In genomic region chr19:36488118-36488815, GRCh38 we compare ENCODE assay signal across 8 cellular contexts. TPM values are rescaled to one million over a fixed set of nuclear protein-coding genes. Genes with fewer than 3 reads are reported as not detected.
DNase-seq lines count a peak whose midpoint lies in the region; ATAC-seq and TF ChIP-seq lines count a peak whose summit lies in the region.

No MANE protein-coding gene starts in this region.

- H3K9me3 ChIP-seq in body of pancreas, result no peaks in the 10 kb centered on the region
- peaks cover 15% of the 10 kb centered on the region for H3K9me3 ChIP-seq in mesodermal cell (ENCODE audit: control insufficient read depth, low read length)

- peak overlapping the region in 1 of 2 donors; percentile 52 for H3K4me3 ChIP-seq in body of pancreas
- peak overlapping the region; percentile 70 for H3K4me3 ChIP-seq in mesodermal cell (ENCODE audit: extremely low read depth, insufficient read depth, low read length, poor library complexity, severe bottlenecking)

- WGBS in body of pancreas, 2 donors, result 46 to 47% methylated on average over 8 of the region's 8 CpGs
- 95 to 96% methylated on average over 2 to 4 of the region's 8 CpGs for WGBS in mesodermal cell (ENCODE audit: insufficient coverage in 2 of 2), 2 experiments

- H3K27ac ChIP-seq in body of pancreas (peak overlapping the region in 3 of 4 donors; percentile 82 to 92 (median 88)), mesodermal cell (ENCODE audit: low read depth, low read length, severe bottlenecking) (no peak overlapping the region)

- H3K27me3 ChIP-seq in body of pancreas, result no peaks in the 10 kb centered on the region

- no peak for TF ChIP-seq CTCF in body of pancreas (IDR thresholded peaks at IDR 0.05)

- H3K9me3 Mint-ChIP-seq in stimulated activated naive CD8-positive, alpha-beta T cell treated with anti-CD3 and anti-CD28 coated beads, Interleukin-15, Interleukin-2, amounts not matched to agents 100 ng/mL and 50 ng/mL, for 24 hours, result peaks cover 11% of the 10 kb centered on the region

- intact Hi-C loops in body of pancreas (cut with DNase I), result no loop called here

- ATAC-seq in stimulated activated naive CD8-positive, alpha-beta T cell treated with anti-CD3 and anti-CD28 coated beads, Interleukin-15, Interleukin-2, amounts not matched to agents 100 U/mL and 50 U/mL, for 24 hours, result no peak
- no peak for ATAC-seq in body of pancreas
- no peak for ATAC-seq in HG03196 (IDR thresholded peaks at IDR 0.05; ENCODE audit: unreplicated experiment)
- ATAC-seq in HG02798 (IDR thresholded peaks at IDR 0.05; ENCODE audit: poor library complexity, unreplicated experiment), result no peak

- no peak for DNase-seq in stimulated activated naive CD8-positive, alpha-beta T cell treated with anti-CD3 and anti-CD28 coated beads, Interleukin-15, Interleukin-2, amounts not matched to agents 100 U/mL and 50 U/mL, for 24 hours
- DNase-seq in body of pancreas (no peak), hypothalamus (lab: John Stamatoyannopoulos, UW) (no peak), NCI-H187 treated with DMSO at 0.1 percent for 48 hours (lab: John Stamatoyannopoulos, UW) (no peak)

- H3K27me3 Mint-ChIP-seq in stimulated activated naive CD8-positive, alpha-beta T cell treated with anti-CD3 and anti-CD28 coated beads, Interleukin-15, Interleukin-2, amounts not matched to agents 100 ng/mL and 50 ng/mL, for 24 hours, result no peaks in the 10 kb centered on the region

- peak overlapping the region; percentile 99 for H3K4me3 Mint-ChIP-seq in stimulated activated naive CD8-positive, alpha-beta T cell treated with anti-CD3 and anti-CD28 coated beads, Interleukin-15, Interleukin-2, amounts not matched to agents 100 ng/mL and 50 ng/mL, for 24 hours

- H3K27ac Mint-ChIP-seq in stimulated activated naive CD8-positive, alpha-beta T cell treated with anti-CD3 and anti-CD28 coated beads, Interleukin-15, Interleukin-2, amounts not matched to agents 100 ng/mL and 50 ng/mL, for 24 hours, result peak overlapping the region; percentile 100

- peaks cover 32% of the 10 kb centered on the region for H3K4me1 Mint-ChIP-seq in stimulated activated naive CD8-positive, alpha-beta T cell treated with anti-CD3 and anti-CD28 coated beads, Interleukin-15, Interleukin-2, amounts not matched to agents 100 ng/mL and 50 ng/mL, for 24 hours (ENCODE audit: low read depth)

- no peak for TF ChIP-seq POLR2A in body of pancreas (IDR thresholded peaks at IDR 0.05)

- H3K36me3 ChIP-seq in body of pancreas (replicated peaks in 1 of 2; ENCODE audit: insufficient read depth in 1 of 2, low read depth in 2 of 2) (no peaks in the 10 kb centered on the region), mesodermal cell (ENCODE audit: control insufficient read depth, insufficient read depth, low read length) (peaks cover 15% of the 10 kb centered on the region)

- H3K4me1 ChIP-seq in body of pancreas (peaks cover 5% of the 10 kb centered on the region), mesodermal cell (ENCODE audit: control insufficient read depth, insufficient read depth, low read length, poor library complexity, severe bottlenecking) (no peaks in the 10 kb centered on the region)

- peaks cover 47% of the 10 kb centered on the region for H3K36me3 Mint-ChIP-seq in stimulated activated naive CD8-positive, alpha-beta T cell treated with anti-CD3 and anti-CD28 coated beads, Interleukin-15, Interleukin-2, amounts not matched to agents 100 ng/mL and 50 ng/mL, for 24 hours (ENCODE audit: low read depth)

RNA-seq across cellular contexts. Expression of gene ZNF566, which starts 1.1 kb away (rescaled TPM):
- 1 to 10 TPM; 4.4 to 9.9 TPM for total RNA-seq in body of pancreas
- 7.1 TPM for polyA plus RNA-seq in mesodermal cell (2013, experiment 1 of 2)
- polyA plus RNA-seq in mesodermal cell (2013, experiment 2 of 2), result 6.1 TPM

RNA-seq across cellular contexts. Expression of gene ZNF260, which starts 39.8 kb away (rescaled TPM):
- total RNA-seq in body of pancreas, result 10 to 100 TPM in 1 of 2 donors, 1 to 10 TPM in 1; 3.0 to 16.3 TPM
- 14.1 TPM for polyA plus RNA-seq in mesodermal cell (2013, experiment 1 of 2)
- polyA plus RNA-seq in mesodermal cell (2013, experiment 2 of 2), result 17.4 TPM
